ENCODE assay signal across 1 cellular context in genomic region chr5:175778951-175779475, GRCh38.
TF ChIP-seq lines count a peak whose summit lies in the region.

No MANE protein-coding gene starts in this region.

TF ChIP-seq in SK-N-SH, 30 proteins besides CTCF, POLR2A, EP300 and RAD21 (continued from another document):
- TF ChIP-seq, protein P1, sequence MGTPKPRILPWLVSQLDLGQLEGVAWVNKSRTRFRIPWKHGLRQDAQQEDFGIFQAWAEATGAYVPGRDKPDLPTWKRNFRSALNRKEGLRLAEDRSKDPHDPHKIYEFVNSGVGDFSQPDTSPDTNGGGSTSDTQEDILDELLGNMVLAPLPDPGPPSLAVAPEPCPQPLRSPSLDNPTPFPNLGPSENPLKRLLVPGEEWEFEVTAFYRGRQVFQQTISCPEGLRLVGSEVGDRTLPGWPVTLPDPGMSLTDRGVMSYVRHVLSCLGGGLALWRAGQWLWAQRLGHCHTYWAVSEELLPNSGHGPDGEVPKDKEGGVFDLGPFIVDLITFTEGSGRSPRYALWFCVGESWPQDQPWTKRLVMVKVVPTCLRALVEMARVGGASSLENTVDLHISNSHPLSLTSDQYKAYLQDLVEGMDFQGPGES (IDR thresholded peaks at IDR 0.05; ENCODE audit: low read depth, low read length) = no peak
- TF ChIP-seq NRF1 (IDR thresholded peaks at IDR 0.05; ENCODE audit: low read depth, low read length) (no peak), CHD2 (IDR thresholded peaks at IDR 0.05; ENCODE audit: low read length, partially characterized antibody) (peak; percentile 77), EZH2phosphoT487 (IDR thresholded peaks at IDR 0.05; ENCODE audit: borderline replicate concordance, low read depth) (no peak), GABPA (IDR thresholded peaks at IDR 0.05; ENCODE audit: low read depth) (no peak), FOXJ3 (CRISPR knock-in tag; IDR thresholded peaks at IDR 0.05) (peak; percentile 91), JUND (IDR thresholded peaks at IDR 0.05) (no peak), RXRA (IDR thresholded peaks at IDR 0.05; ENCODE audit: borderline replicate concordance, low read depth) (peak; percentile 19; the same call in 1 of the 2 replicates), ELF1 (IDR thresholded peaks at IDR 0.05) (no peak), TCF12 (IDR thresholded peaks at IDR 0.05) (peak; percentile 90), YY1 (IDR thresholded peaks at IDR 0.05; ENCODE audit: low read depth) (no peak), FOSL2 (IDR thresholded peaks at IDR 0.05; ENCODE audit: borderline replicate concordance, low read depth) (no peak), FOXM1 (IDR thresholded peaks at IDR 0.05; ENCODE audit: low read depth) (no peak), GATA2 (CRISPR knock-in tag; IDR thresholded peaks at IDR 0.05) (peak; percentile 98), POLR2AphosphoS5 (IDR thresholded peaks at IDR 0.05; ENCODE audit: low read depth, low read length) (no peak), RCOR1 (IDR thresholded peaks at IDR 0.05; ENCODE audit: low read length) (peak; percentile 98), TEAD4 (IDR thresholded peaks at IDR 0.05; ENCODE audit: borderline replicate concordance, insufficient read depth) (peak; percentile 40; the same call in 1 of the 2 replicates), MXI1 (IDR thresholded peaks at IDR 0.05; ENCODE audit: low read depth, low read length) (peak; percentile 73), TAF1 (IDR thresholded peaks at IDR 0.05; ENCODE audit: borderline replicate concordance, low read depth, low read length) (no peak), USF2 (IDR thresholded peaks at IDR 0.05; ENCODE audit: borderline replicate concordance, low read depth, low read length) (no peak), PBX3 (IDR thresholded peaks at IDR 0.05) (peak; percentile 51; the same call in 1 of the 2 replicates)
- TF ChIP-seq, protein P2, sequence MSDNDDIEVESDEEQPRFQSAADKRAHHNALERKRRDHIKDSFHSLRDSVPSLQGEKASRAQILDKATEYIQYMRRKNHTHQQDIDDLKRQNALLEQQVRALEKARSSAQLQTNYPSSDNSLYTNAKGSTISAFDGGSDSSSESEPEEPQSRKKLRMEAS (IDR thresholded peaks at IDR 0.05; ENCODE audit: low read depth) = no peak
- TF ChIP-seq, protein P3, sequence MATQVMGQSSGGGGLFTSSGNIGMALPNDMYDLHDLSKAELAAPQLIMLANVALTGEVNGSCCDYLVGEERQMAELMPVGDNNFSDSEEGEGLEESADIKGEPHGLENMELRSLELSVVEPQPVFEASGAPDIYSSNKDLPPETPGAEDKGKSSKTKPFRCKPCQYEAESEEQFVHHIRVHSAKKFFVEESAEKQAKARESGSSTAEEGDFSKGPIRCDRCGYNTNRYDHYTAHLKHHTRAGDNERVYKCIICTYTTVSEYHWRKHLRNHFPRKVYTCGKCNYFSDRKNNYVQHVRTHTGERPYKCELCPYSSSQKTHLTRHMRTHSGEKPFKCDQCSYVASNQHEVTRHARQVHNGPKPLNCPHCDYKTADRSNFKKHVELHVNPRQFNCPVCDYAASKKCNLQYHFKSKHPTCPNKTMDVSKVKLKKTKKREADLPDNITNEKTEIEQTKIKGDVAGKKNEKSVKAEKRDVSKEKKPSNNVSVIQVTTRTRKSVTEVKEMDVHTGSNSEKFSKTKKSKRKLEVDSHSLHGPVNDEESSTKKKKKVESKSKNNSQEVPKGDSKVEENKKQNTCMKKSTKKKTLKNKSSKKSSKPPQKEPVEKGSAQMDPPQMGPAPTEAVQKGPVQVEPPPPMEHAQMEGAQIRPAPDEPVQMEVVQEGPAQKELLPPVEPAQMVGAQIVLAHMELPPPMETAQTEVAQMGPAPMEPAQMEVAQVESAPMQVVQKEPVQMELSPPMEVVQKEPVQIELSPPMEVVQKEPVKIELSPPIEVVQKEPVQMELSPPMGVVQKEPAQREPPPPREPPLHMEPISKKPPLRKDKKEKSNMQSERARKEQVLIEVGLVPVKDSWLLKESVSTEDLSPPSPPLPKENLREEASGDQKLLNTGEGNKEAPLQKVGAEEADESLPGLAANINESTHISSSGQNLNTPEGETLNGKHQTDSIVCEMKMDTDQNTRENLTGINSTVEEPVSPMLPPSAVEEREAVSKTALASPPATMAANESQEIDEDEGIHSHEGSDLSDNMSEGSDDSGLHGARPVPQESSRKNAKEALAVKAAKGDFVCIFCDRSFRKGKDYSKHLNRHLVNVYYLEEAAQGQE (IDR thresholded peaks at IDR 0.05; ENCODE audit: low read depth, low read length) = no peak
